ENCODE assay signal across 2 cellular contexts in the genomic region with DNA sequence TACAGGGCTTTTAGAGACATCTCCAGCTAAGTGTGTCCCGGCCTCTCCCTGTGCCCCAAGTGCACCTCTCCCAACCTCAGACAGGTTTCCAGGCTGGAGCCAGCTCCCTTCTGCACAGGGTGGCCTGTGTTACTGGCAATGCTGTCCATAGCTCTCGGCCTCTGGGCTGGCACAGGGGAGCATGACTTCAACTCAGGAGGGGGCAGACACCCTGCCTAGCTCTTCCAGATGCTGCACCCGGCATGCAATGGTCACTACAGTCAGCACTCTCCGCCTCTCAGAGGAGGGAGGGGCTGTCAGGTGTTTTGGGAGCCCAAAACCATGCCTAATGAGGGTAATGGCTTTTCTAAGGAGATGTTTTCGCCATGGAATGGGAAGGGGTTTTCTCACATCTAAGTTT.
TF ChIP-seq lines count a peak whose summit lies in the region.

No MANE protein-coding gene starts in this region.

TF ChIP-seq in HEK293, 187 proteins besides CTCF, POLR2A, EP300 and RAD21:
- peak; percentile 77 for TF ChIP-seq ZIC2 (tag by site-specific recombination; IDR thresholded peaks at IDR 0.05)
- TF ChIP-seq, protein P1, sequence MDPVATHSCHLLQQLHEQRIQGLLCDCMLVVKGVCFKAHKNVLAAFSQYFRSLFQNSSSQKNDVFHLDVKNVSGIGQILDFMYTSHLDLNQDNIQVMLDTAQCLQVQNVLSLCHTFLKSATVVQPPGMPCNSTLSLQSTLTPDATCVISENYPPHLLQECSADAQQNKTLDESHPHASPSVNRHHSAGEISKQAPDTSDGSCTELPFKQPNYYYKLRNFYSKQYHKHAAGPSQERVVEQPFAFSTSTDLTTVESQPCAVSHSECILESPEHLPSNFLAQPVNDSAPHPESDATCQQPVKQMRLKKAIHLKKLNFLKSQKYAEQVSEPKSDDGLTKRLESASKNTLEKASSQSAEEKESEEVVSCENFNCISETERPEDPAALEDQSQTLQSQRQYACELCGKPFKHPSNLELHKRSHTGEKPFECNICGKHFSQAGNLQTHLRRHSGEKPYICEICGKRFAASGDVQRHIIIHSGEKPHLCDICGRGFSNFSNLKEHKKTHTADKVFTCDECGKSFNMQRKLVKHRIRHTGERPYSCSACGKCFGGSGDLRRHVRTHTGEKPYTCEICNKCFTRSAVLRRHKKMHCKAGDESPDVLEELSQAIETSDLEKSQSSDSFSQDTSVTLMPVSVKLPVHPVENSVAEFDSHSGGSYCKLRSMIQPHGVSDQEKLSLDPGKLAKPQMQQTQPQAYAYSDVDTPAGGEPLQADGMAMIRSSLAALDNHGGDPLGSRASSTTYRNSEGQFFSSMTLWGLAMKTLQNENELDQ (tag by site-specific recombination; IDR thresholded peaks at IDR 0.05; ENCODE audit: low read depth) = no peak
- peak; percentile 48; the same call in 1 of the 2 replicates for TF ChIP-seq GLIS1 (tag by site-specific recombination; IDR thresholded peaks at IDR 0.05)
- peak; percentile 78 for TF ChIP-seq ZNF341 (tag by site-specific recombination; IDR thresholded peaks at IDR 0.05; ENCODE audit: low read depth)

TF ChIP-seq in K562, 482 proteins besides CTCF, POLR2A, EP300 and RAD21:
- TF ChIP-seq C11orf30 (IDR thresholded peaks at IDR 0.05; ENCODE audit: low read depth) (peak; percentile 35), ESRRA (IDR thresholded peaks at IDR 0.05; ENCODE audit: borderline replicate concordance, low read depth) (no peak), NFE2 (IDR thresholded peaks at IDR 0.05; ENCODE audit: low read depth) (0 out of 2 replicates have a peak, but pooled peaks have one; percentile 12), HNRNPUL1 (IDR thresholded peaks at IDR 0.05; ENCODE audit: low read length) (no peak), ZNF316 (IDR thresholded peaks at IDR 0.05) (0 out of 2 replicates have a peak, but pooled peaks have one; percentile 20), ARHGAP35 (IDR thresholded peaks at IDR 0.05; ENCODE audit: partially characterized antibody) (no peak)
